ENCODE assay signal across 30 cellular contexts in the genomic region with DNA sequence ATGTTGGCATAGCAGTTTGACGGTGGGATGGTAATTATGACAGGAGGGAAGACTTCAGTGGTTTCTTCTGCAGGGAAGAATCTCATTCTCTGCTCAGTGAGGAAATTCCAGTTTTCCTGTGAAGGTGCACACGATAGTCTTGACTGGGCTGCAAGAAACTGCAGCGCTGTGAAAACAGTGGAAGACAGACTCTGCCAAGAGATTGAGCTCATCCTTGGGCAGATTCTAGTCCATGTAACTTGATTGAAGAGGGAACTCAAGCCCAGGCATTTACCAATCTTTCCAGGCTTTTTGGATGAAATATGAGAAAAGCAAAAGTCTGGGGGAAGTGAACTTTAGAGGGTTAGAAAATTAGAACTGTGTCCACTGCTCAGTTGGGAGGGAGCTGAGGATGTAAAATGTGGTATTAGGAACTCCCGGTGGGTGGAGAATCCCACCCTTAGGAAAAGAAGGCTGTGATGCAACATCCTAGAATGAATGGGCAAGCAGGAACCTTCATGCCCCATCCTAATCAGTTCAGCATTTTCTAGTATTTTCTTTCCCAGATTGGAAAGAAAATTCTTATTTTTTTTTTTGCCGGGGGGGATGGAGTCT.
"Had no signal": no experiment of that assay in that cellular context is flagged by ENCODE, and none has a peak within 500 bp of the region (broad histone marks: within the 10 kb centered on the region; RNA-seq: fewer than 3 reads in every experiment).

No MANE protein-coding gene starts in this region.

- ATAC-seq: left colon; natural killer cell; stimulated activated naive B cell treated with anti-CD40 and anti-IgM and Interleukin-4, amounts not matched to agents 10 μg/mL and 1 μg/mL and 100 μg/mL, for 72 hours; T-helper 17 cell had no signal

- H3K36me3 Mint-ChIP-seq: activated naive CD8-positive, alpha-beta T cell treated with anti-CD3 and anti-CD28 coated beads for 36 hours; natural killer cell; stimulated activated naive B cell treated with anti-CD40 and anti-IgM and Interleukin-4, amounts not matched to agents 10 μg/mL and 1 μg/mL and 100 μg/mL, for 72 hours had no signal

- H3K27me3 ChIP-seq: adrenal gland, esophagus muscularis mucosa, ovary, stomach, thyroid gland, upper lobe of left lung had no signal

- H3K4me3 ChIP-seq: adrenal gland, esophagus muscularis mucosa, ovary, smooth muscle cell, stomach, thyroid gland, upper lobe of left lung had no signal

- DNase-seq: activated CD4-positive, alpha-beta memory T cell treated with anti-CD3 and anti-CD28 coated beads, Interleukin-2, amount 10 ng/mL, durations not matched to agents 7 days and 5 days; activated CD4-positive, alpha-beta T cell treated with anti-CD3 and anti-CD28 coated beads for 1 hour; activated CD4-positive, alpha-beta T cell treated with anti-CD3 and anti-CD28 coated beads, Interleukin-2, amount 10 ng/mL, durations not matched to agents 7 days and 5 days; activated CD8-positive, alpha-beta memory T cell treated with anti-CD3 and anti-CD28 coated beads, Interleukin-2, amount 50 U/mL, for 48 hours; activated naive CD4-positive, alpha-beta T cell treated with Interleukin-2 at 50 U/mL for 16 hours; activated naive CD8-positive, alpha-beta T cell treated with anti-CD3 and anti-CD28 coated beads for 36 hours; activated T-cell treated with anti-CD3 and anti-CD28 coated beads, Interleukin-2, amount 50 U/mL, for 48 hours; adrenal gland; dermis blood vessel endothelial cell; effector CD4-positive, alpha-beta T cell; foreskin fibroblast; head of caudate nucleus; hypothalamus; immature natural killer cell; kidney; left colon; natural killer cell; ovary; stimulated activated CD4-positive, alpha-beta T cell treated with anti-CD3 and anti-CD28 coated beads, Interleukin-15, amount 100 ng/mL, for 24 hours; stimulated activated CD4-positive, alpha-beta T cell treated with anti-CD3 and anti-CD28 coated beads, Interleukin-2, amount 100 ng/mL, for 24 hours; stimulated activated naive B cell treated with anti-CD40 and anti-IgM and Interleukin-4, amounts not matched to agents 10 μg/mL and 1 μg/mL and 100 μg/mL, for 72 hours; stomach; T-helper 17 cell; T1000; thyroid gland; upper lobe of left lung had no signal

- H3K9me3 ChIP-seq: adrenal gland, esophagus muscularis mucosa, ovary, stomach, thyroid gland, upper lobe of left lung had no signal

- H3K27me3 Mint-ChIP-seq: progenitor cell of endocrine pancreas had no signal

- H3K9me3 Mint-ChIP-seq: activated CD4-positive, alpha-beta memory T cell treated with anti-CD3 and anti-CD28 coated beads, Interleukin-2, amount 10 ng/mL, durations not matched to agents 7 days and 5 days; activated CD4-positive, alpha-beta T cell treated with anti-CD3 and anti-CD28 coated beads, Interleukin-2, amount 10 ng/mL, durations not matched to agents 7 days and 5 days; activated naive CD8-positive, alpha-beta T cell treated with anti-CD3 and anti-CD28 coated beads for 36 hours; central memory CD8-positive, alpha-beta T cell; immature natural killer cell; natural killer cell; stimulated activated naive B cell treated with anti-CD40 and anti-IgM and Interleukin-4, amounts not matched to agents 10 μg/mL and 1 μg/mL and 100 μg/mL, for 72 hours had no signal

- H3K27ac ChIP-seq: adrenal gland, esophagus muscularis mucosa, ovary, stomach, thyroid gland, upper lobe of left lung had no signal

- H3K4me3 Mint-ChIP-seq: activated CD4-positive, alpha-beta memory T cell treated with anti-CD3 and anti-CD28 coated beads, Interleukin-2, amount 10 ng/mL, durations not matched to agents 7 days and 5 days; activated CD4-positive, alpha-beta T cell treated with anti-CD3 and anti-CD28 coated beads, Interleukin-2, amount 10 ng/mL, durations not matched to agents 7 days and 5 days; activated naive CD8-positive, alpha-beta T cell treated with anti-CD3 and anti-CD28 coated beads for 36 hours; central memory CD8-positive, alpha-beta T cell; immature natural killer cell; natural killer cell; stimulated activated naive B cell treated with anti-CD40 and anti-IgM and Interleukin-4, amounts not matched to agents 10 μg/mL and 1 μg/mL and 100 μg/mL, for 72 hours; T-helper 17 cell had no signal

- H3K36me3 ChIP-seq: ovary had no signal

- H3K27ac Mint-ChIP-seq: activated CD4-positive, alpha-beta memory T cell treated with anti-CD3 and anti-CD28 coated beads, Interleukin-2, amount 10 ng/mL, durations not matched to agents 7 days and 5 days; activated CD4-positive, alpha-beta T cell treated with anti-CD3 and anti-CD28 coated beads, Interleukin-2, amount 10 ng/mL, durations not matched to agents 7 days and 5 days; activated naive CD8-positive, alpha-beta T cell treated with anti-CD3 and anti-CD28 coated beads for 36 hours; immature natural killer cell; natural killer cell; progenitor cell of endocrine pancreas; stimulated activated naive B cell treated with anti-CD40 and anti-IgM and Interleukin-4, amounts not matched to agents 10 μg/mL and 1 μg/mL and 100 μg/mL, for 72 hours; T-helper 17 cell had no signal
